Comparison of ENCODE assay signal across 14 cellular contexts in genomic region chr6:15791401-15792137, GRCh38.
DNase-seq lines count a peak whose midpoint lies in the region; ATAC-seq and TF ChIP-seq lines count a peak whose summit lies in the region.
"Had no signal": no experiment of that assay in that cellular context is flagged by ENCODE, and none has a peak within 500 bp of the region (broad histone marks: within the 10 kb centered on the region; RNA-seq: fewer than 3 reads in every experiment).

No MANE protein-coding gene starts in this region.

- H3K36me3 Mint-ChIP-seq in chondrocyte (ENCODE audit: low read depth) (no peaks in the 10 kb centered on the region), type B pancreatic cell (peaks cover 10% of the 10 kb centered on the region)
- H3K36me3 Mint-ChIP-seq: activated CD8-positive, alpha-beta memory T cell treated with anti-CD3 and anti-CD28 coated beads, Interleukin-2, amount 10 ng/mL, durations not matched to agents 7 days and 5 days; CD4-positive, CD25-positive, alpha-beta regulatory T cell had no signal

- H3K27ac Mint-ChIP-seq in chondrocyte (ENCODE audit: unreplicated experiment), result peak overlapping the region; percentile 52
- H3K27ac Mint-ChIP-seq in type B pancreatic cell, result peak overlapping the region; percentile 82
- H3K27ac Mint-ChIP-seq: activated CD8-positive, alpha-beta memory T cell treated with anti-CD3 and anti-CD28 coated beads, Interleukin-2, amount 10 ng/mL, durations not matched to agents 7 days and 5 days; activated naive CD4-positive, alpha-beta T cell treated with anti-CD3 and anti-CD28 coated beads for 36 hours; CD4-positive, CD25-positive, alpha-beta regulatory T cell had no signal

- peak; percentile 16 for DNase-seq in HK-2 (ENCODE audit: unreplicated experiment)
- DNase-seq in chondrocyte (ENCODE audit: low spot score), result no peak
- no peak for DNase-seq in lower lobe of right lung
- no peak for DNase-seq in type B pancreatic cell (ENCODE audit: extremely low spot score, unreplicated experiment)
- no peak for DNase-seq in thyroid gland
- no peak for DNase-seq in heart right ventricle
- DNase-seq: activated CD8-positive, alpha-beta memory T cell treated with anti-CD3 and anti-CD28 coated beads, Interleukin-2, amount 10 ng/mL, durations not matched to agents 7 days and 5 days; activated naive CD4-positive, alpha-beta T cell treated with anti-CD3 and anti-CD28 coated beads for 36 hours; CD4-positive, CD25-positive, alpha-beta regulatory T cell; NCI-H2081 treated with DMSO at 0.1 percent for 48 hours; stimulated activated naive CD8-positive, alpha-beta T cell treated with anti-CD3 and anti-CD28 coated beads, Interleukin-15, Interleukin-2, amounts not matched to agents 100 U/mL and 50 U/mL, for 24 hours had no signal

- no peak for TF ChIP-seq POLR2A in thyroid gland (IDR thresholded peaks at IDR 0.05)

- H3K4me3 ChIP-seq in lower lobe of right lung (no peak overlapping the region), thyroid gland (replicated peaks in 1 of 3) (no peak overlapping the region), heart right ventricle (no peak overlapping the region)
- H3K4me3 ChIP-seq: esophagus muscularis mucosa, HAP-1 had no signal

- H3K27ac ChIP-seq in lower lobe of right lung (peak overlapping the region; percentile 53), thyroid gland (no peak overlapping the region), heart right ventricle (no peak overlapping the region)
- H3K27ac ChIP-seq: esophagus muscularis mucosa had no signal

- H3K27me3 Mint-ChIP-seq in chondrocyte (ENCODE audit: low read depth) (no peaks in the 10 kb centered on the region), type B pancreatic cell (no peaks in the 10 kb centered on the region)
- H3K27me3 Mint-ChIP-seq: activated CD8-positive, alpha-beta memory T cell treated with anti-CD3 and anti-CD28 coated beads, Interleukin-2, amount 10 ng/mL, durations not matched to agents 7 days and 5 days had no signal

- H3K9me3 ChIP-seq in lower lobe of right lung, result no peaks in the 10 kb centered on the region
- H3K9me3 ChIP-seq in thyroid gland, result no peaks in the 10 kb centered on the region
- no peaks in the 10 kb centered on the region for H3K9me3 ChIP-seq in heart right ventricle
- H3K9me3 ChIP-seq: esophagus muscularis mucosa, HAP-1 had no signal

- ATAC-seq in lower lobe of right lung, result peak; percentile 72 to 80
- no peak for ATAC-seq in GM21515 (IDR thresholded peaks at IDR 0.05; ENCODE audit: unreplicated experiment)
- ATAC-seq in heart right ventricle, result no peak
- ATAC-seq: activated CD8-positive, alpha-beta memory T cell treated with anti-CD3 and anti-CD28 coated beads, Interleukin-2, amount 10 ng/mL, durations not matched to agents 7 days and 5 days; stimulated activated naive CD8-positive, alpha-beta T cell treated with anti-CD3 and anti-CD28 coated beads, Interleukin-15, Interleukin-2, amounts not matched to agents 100 U/mL and 50 U/mL, for 24 hours had no signal

- H3K36me3 ChIP-seq in lower lobe of right lung (no peaks in the 10 kb centered on the region), thyroid gland (no peaks in the 10 kb centered on the region), heart right ventricle (no peaks in the 10 kb centered on the region)
- H3K36me3 ChIP-seq: esophagus muscularis mucosa, HAP-1 had no signal

- H3K9me3 Mint-ChIP-seq in chondrocyte (ENCODE audit: low read depth) (peaks cover 5% of the 10 kb centered on the region), type B pancreatic cell (peaks cover 14% of the 10 kb centered on the region)
- H3K9me3 Mint-ChIP-seq: activated naive CD4-positive, alpha-beta T cell treated with anti-CD3 and anti-CD28 coated beads for 36 hours had no signal

- H3K4me3 Mint-ChIP-seq in chondrocyte (ENCODE audit: unreplicated experiment), result no peak overlapping the region
- H3K4me3 Mint-ChIP-seq in type B pancreatic cell, result no peak overlapping the region
- H3K4me3 Mint-ChIP-seq: activated CD8-positive, alpha-beta memory T cell treated with anti-CD3 and anti-CD28 coated beads, Interleukin-2, amount 10 ng/mL, durations not matched to agents 7 days and 5 days; activated naive CD4-positive, alpha-beta T cell treated with anti-CD3 and anti-CD28 coated beads for 36 hours; CD4-positive, CD25-positive, alpha-beta regulatory T cell had no signal

- H3K4me1 ChIP-seq in lower lobe of right lung (peaks cover 8% of the 10 kb centered on the region), thyroid gland (no peaks in the 10 kb centered on the region), heart right ventricle (peaks cover 0 to 30% (median 14%) of the 10 kb centered on the region in 9 donors)
- H3K4me1 ChIP-seq: HAP-1 had no signal

- H3K4me1 Mint-ChIP-seq in chondrocyte (ENCODE audit: low read depth) (peaks cover 50% of the 10 kb centered on the region), type B pancreatic cell (ENCODE audit: unreplicated experiment) (peaks cover 33% of the 10 kb centered on the region)
- H3K4me1 Mint-ChIP-seq: activated CD8-positive, alpha-beta memory T cell treated with anti-CD3 and anti-CD28 coated beads, Interleukin-2, amount 10 ng/mL, durations not matched to agents 7 days and 5 days; CD4-positive, CD25-positive, alpha-beta regulatory T cell had no signal

- H3K27me3 ChIP-seq in lower lobe of right lung (ENCODE audit: low read depth), result no peaks in the 10 kb centered on the region
- H3K27me3 ChIP-seq in thyroid gland, result no peaks in the 10 kb centered on the region
- no peaks in the 10 kb centered on the region for H3K27me3 ChIP-seq in heart right ventricle
- H3K27me3 ChIP-seq: esophagus muscularis mucosa had no signal

- WGBS in thyroid gland, 2 donors, result 88 to 92% methylated on average over 8 of the region's 8 CpGs
- 86 to 88% methylated on average over 8 of the region's 8 CpGs for WGBS in heart right ventricle, 2 donors

- intact Hi-C loops in lower lobe of right lung (cut with DNase I), result no loop called here
- intact Hi-C loops in thyroid gland (cut with DNase I), result no loop called here
- intact Hi-C loops in heart right ventricle (cut with DNase I), result loop anchor here in 1 of 10 donors (2.0 kb wide), 1 partner anchor 55 kb away; no protein-coding TSS in a partner anchor

- no peak for TF ChIP-seq CTCF in chondrocyte (IDR thresholded peaks at IDR 0.05)
- no peak for TF ChIP-seq CTCF in lower lobe of right lung (IDR thresholded peaks at IDR 0.05)
- TF ChIP-seq CTCF in type B pancreatic cell (conservative IDR thresholded peaks at IDR 0.05), result no peak
- TF ChIP-seq CTCF in thyroid gland (IDR thresholded peaks at IDR 0.05), result no peak
- no peak for TF ChIP-seq CTCF in heart right ventricle (IDR thresholded peaks at IDR 0.05)

Comparison
In these comparisons a context has a peak if more than half of its experiments do, and no peak if none do; other contexts are left out.
1. ATAC-seq: peak in lower lobe of right lung (2 of 2); none in GM21515 (single experiment) and heart right ventricle (0 of 8).